In the genomic region with DNA sequence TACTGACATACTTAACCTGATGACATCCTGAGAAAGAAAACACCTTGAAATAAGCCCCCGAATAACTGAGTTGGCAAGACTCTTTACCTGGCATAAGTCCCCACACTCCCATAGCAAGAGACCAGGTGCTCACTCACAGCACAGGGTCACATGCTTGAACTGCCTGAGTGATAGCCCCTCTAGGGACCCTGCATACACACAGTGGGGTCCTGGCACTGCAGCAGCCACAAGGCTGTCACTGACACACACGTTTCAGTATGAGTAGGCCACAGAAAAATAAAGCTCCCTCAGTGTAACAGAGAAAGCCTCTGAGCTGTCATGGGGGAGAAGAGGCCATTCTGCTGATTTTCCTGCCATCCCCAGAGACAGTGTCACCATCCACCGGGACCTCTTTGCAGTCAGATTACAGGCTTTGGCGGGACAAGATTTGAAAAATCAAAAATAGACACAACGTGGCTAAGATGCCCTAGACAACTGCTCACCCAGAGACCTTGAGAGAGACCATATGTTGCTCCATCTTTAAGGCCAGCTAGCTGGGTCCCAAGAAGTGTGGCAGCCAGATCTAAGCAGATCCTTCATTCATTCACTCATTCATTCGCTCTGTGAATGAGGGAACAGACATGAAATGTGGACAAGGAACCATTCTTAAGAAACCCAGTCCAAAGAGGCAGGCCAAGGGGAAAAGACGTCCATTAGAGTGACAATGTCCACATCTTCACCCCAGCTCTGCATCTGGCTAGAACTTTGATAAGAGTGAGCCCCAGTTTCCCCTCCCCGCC, we compare ENCODE assay signal across 8 cellular contexts. TPM values are rescaled to one million over a fixed set of nuclear protein-coding genes. Genes with fewer than 3 reads are reported as not detected.
DNase-seq lines count a peak whose midpoint lies in the region; ATAC-seq and TF ChIP-seq lines count a peak whose summit lies in the region.

No MANE protein-coding gene starts in this region.

- peaks cover 16% of the 10 kb centered on the region for H3K4me1 Mint-ChIP-seq in activated naive CD8-positive, alpha-beta T cell (ENCODE audit: low read depth)
- H3K4me1 Mint-ChIP-seq in mesothelial cell of epicardium = peaks cover 14% of the 10 kb centered on the region

- no peaks in the 10 kb centered on the region for H3K36me3 Mint-ChIP-seq in activated naive CD8-positive, alpha-beta T cell
- H3K36me3 Mint-ChIP-seq in mesothelial cell of epicardium = no peaks in the 10 kb centered on the region

- TF ChIP-seq CTCF in mesothelial cell of epicardium (IDR thresholded peaks at IDR 0.05; ENCODE audit: unreplicated experiment) = no peak

- no peaks in the 10 kb centered on the region for H3K9me3 Mint-ChIP-seq in activated naive CD8-positive, alpha-beta T cell (ENCODE audit: low read depth)
- H3K9me3 Mint-ChIP-seq in mesothelial cell of epicardium = no peaks in the 10 kb centered on the region

- ATAC-seq in HG02885 (IDR thresholded peaks at IDR 0.05; ENCODE audit: poor library complexity, unreplicated experiment) = peak; percentile 39

- peak overlapping the region; percentile 64 for H3K27ac Mint-ChIP-seq in activated naive CD8-positive, alpha-beta T cell
- H3K27ac Mint-ChIP-seq in mesothelial cell of epicardium = no peak overlapping the region

- in situ Hi-C loops in G401 (cut with HindIII; ENCODE audit: low sequenced_read_pairs) = no loop called here

- peak; percentile 43 for DNase-seq in G401 (ENCODE audit: low spot score)
- no peak for DNase-seq in mesothelial cell of epicardium (ENCODE audit: low spot score in 2 of 2, unreplicated experiment in 2 of 2)
- DNase-seq in ecto neural progenitor cell (ENCODE audit: low spot score) = no peak
- DNase-seq in GM19238 (ENCODE audit: insufficient read length, low spot score) = no peak
- DNase-seq in HuH-7 (ENCODE audit: low spot score) = no peak
- DNase-seq in hippocampal formation (lab: John Stamatoyannopoulos, UW) = no peak

- H3K4me3 Mint-ChIP-seq in activated naive CD8-positive, alpha-beta T cell = peak overlapping the region; percentile 87
- H3K4me3 Mint-ChIP-seq in mesothelial cell of epicardium = peak overlapping the region; percentile 73

- no peaks in the 10 kb centered on the region for H3K27me3 Mint-ChIP-seq in activated naive CD8-positive, alpha-beta T cell
- no peaks in the 10 kb centered on the region for H3K27me3 Mint-ChIP-seq in mesothelial cell of epicardium (ENCODE audit: low read depth)

RNA-seq across cellular contexts. Expression of a gene that starts 1.6 kb away (rescaled TPM):
- total RNA-seq in G401 (2014; rRNA removed; shearing (Covaris generic)) = 106 and 107 TPM in 2 replicates
- total RNA-seq in mesothelial cell of epicardium = 40.2 to 43.3 TPM (median 40.4 TPM) in 3 replicates

RNA-seq across cellular contexts. Expression of a gene that starts 52.4 kb away (rescaled TPM):
- 869 and 1,083 TPM in 2 replicates for total RNA-seq in G401 (2014; rRNA removed; shearing (Covaris generic))
- 718 to 741 TPM (median 720 TPM) in 3 replicates for total RNA-seq in mesothelial cell of epicardium
